ENCODE assay signal across 9 cellular contexts in the genomic region with DNA sequence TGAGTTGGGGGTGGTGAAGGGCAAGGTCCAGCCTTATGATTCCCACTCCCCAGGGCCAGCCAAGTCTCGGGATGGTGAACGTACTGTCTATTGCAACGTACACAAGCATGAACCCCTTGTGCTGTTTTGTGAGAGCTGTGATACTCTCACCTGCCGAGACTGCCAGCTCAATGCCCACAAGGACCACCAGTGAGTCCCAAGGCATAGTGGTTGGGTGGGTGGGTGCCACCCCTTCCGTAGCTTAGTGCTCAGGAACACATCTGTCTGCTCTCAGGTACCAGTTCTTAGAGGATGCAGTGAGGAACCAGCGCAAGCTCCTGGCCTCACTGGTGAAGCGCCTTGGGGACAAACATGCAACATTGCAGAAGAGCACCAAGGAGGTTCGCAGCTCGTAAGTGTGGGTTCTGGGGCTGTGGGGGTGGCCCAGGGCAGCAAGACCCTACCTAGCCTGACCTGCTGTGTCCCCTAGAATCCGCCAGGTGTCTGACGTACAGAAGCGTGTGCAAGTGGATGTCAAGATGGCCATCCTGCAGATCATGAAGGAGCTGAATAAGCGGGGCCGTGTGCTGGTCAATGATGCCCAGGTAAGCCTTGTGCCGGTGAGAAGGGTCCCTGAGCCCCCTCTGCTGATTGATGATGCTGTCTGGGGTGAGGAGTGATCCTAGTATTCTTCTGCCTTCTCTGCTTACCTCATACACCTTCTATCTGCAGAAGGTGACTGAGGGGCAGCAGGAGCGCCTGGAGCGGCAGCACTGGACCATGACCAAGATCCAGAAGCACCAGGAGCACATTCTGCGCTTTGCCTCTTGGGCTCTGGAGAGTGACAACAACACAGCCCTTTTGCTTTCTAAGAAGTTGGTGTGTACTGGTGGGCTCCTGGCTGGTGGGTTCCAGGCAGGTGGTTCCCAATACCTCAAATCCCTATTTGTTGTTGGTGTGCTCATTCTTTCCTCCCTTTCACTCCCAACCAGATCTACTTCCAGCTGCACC. TPM values are rescaled to one million over a fixed set of nuclear protein-coding genes. Genes with fewer than 3 reads are reported as not detected.
DNase-seq lines count a peak whose midpoint lies in the region; ATAC-seq, FAIRE-seq and TF ChIP-seq lines count a peak whose summit lies in the region.
"Had no signal": no experiment of that assay in that cellular context is flagged by ENCODE, and none has a peak within 500 bp of the region (broad histone marks: within the 10 kb centered on the region; RNA-seq: fewer than 3 reads in every experiment).

No MANE protein-coding gene starts in this region.

- WGBS in small intestine, 3 donors, result 87 to 91% (median 91%) methylated on average over 18 of the region's 18 CpGs

- peaks cover 13% of the 10 kb centered on the region for H3F3A ChIP-seq in Loucy (ENCODE audit: low read depth)

- H3K4me2 ChIP-seq in Loucy (ENCODE audit: low read depth, low read length, poor library complexity, severe bottlenecking), result peak overlapping the region; percentile 97
- H3K4me2 ChIP-seq in osteoblast (ENCODE audit: insufficient read depth, low read length), result no peak overlapping the region

- H3K27ac Mint-ChIP-seq in activated T-cell treated with anti-CD3 and anti-CD28 coated beads, Interleukin-2, amount 50 U/mL, for 24 hours, result peak overlapping the region; percentile 95
- no peak overlapping the region for H3K27ac Mint-ChIP-seq in chondrocyte (ENCODE audit: unreplicated experiment)

- H2AFZ ChIP-seq in Loucy (ENCODE audit: low read length) (no peak overlapping the region), osteoblast (ENCODE audit: low read length) (no peak overlapping the region)

- peaks cover 79% of the 10 kb centered on the region for H3K36me3 Mint-ChIP-seq in activated T-cell treated with anti-CD3 and anti-CD28 coated beads, Interleukin-2, amount 50 U/mL, for 24 hours (ENCODE audit: low read depth)
- peaks cover 31% of the 10 kb centered on the region for H3K36me3 Mint-ChIP-seq in chondrocyte (ENCODE audit: low read depth)

- H3K9me3 ChIP-seq in Loucy (ENCODE audit: insufficient read depth, low read depth, low read length) (no peaks in the 10 kb centered on the region), osteoblast (ENCODE audit: low read depth, low read length) (no peaks in the 10 kb centered on the region), small intestine (ENCODE audit: control insufficient read depth, low read depth) (no peaks in the 10 kb centered on the region)

- no peak for FAIRE-seq in small intestine (lab: Jason Lieb, UNC)

- H3K9me3 Mint-ChIP-seq in activated T-cell treated with anti-CD3 and anti-CD28 coated beads, Interleukin-2, amount 50 U/mL, for 24 hours, result no peaks in the 10 kb centered on the region
- H3K9me3 Mint-ChIP-seq in chondrocyte (ENCODE audit: low read depth), result no peaks in the 10 kb centered on the region

- peaks cover 46% of the 10 kb centered on the region for H3K4me1 Mint-ChIP-seq in activated T-cell treated with anti-CD3 and anti-CD28 coated beads, Interleukin-2, amount 50 U/mL, for 24 hours (ENCODE audit: low read depth)
- peaks cover 26% of the 10 kb centered on the region for H3K4me1 Mint-ChIP-seq in chondrocyte (ENCODE audit: low read depth)

- H3K79me2 ChIP-seq in Loucy (ENCODE audit: insufficient read depth, low read length), result peaks cover 81% of the 10 kb centered on the region
- H3K79me2 ChIP-seq in osteoblast (ENCODE audit: insufficient read depth, low read length), result peaks cover 73% of the 10 kb centered on the region

- peaks cover 27% of the 10 kb centered on the region for H3K4me1 ChIP-seq in Loucy (ENCODE audit: insufficient read depth, low read length, poor library complexity, severe bottlenecking)
- peaks cover 14% of the 10 kb centered on the region for H3K4me1 ChIP-seq in osteoblast (ENCODE audit: insufficient read depth, low read length)
- H3K4me1 ChIP-seq in small intestine (ENCODE audit: control insufficient read depth in 2 of 2, insufficient read depth in 1 of 2, low read depth in 1 of 2, low read length in 1 of 2), result peaks cover 5 to 10% of the 10 kb centered on the region in 2 donors

- no peak for DNase-seq in activated T-cell treated with anti-CD3 and anti-CD28 coated beads, Interleukin-2, amount 50 U/mL, for 24 hours
- DNase-seq in activated T-cell treated with anti-CD3 and anti-CD28 coated beads for 4 hours (no peak), chondrocyte (ENCODE audit: low spot score) (peak; percentile 43), osteoblast (ENCODE audit: insufficient read length, low spot score, missing footprints) (peak; percentile 57), LoVo (ENCODE audit: low spot score) (no peak), small intestine (no peak)
- DNase-seq: cerebellar nuclear complex had no signal

- H4K20me1 ChIP-seq in Loucy (ENCODE audit: insufficient read depth, low read length, poor library complexity, severe bottlenecking) (peaks cover 79% of the 10 kb centered on the region), osteoblast (ENCODE audit: insufficient read depth, low read length) (peaks cover 57% of the 10 kb centered on the region)

- H3K4me3 ChIP-seq in Loucy (ENCODE audit: low read length, poor library complexity, severe bottlenecking) (peak overlapping the region; percentile 96), osteoblast (ENCODE audit: insufficient read depth, low read length) (no peak overlapping the region), small intestine (ENCODE audit: low read depth in 1 of 2, low read length in 2 of 2) (no peak overlapping the region)

- H3K9me2 ChIP-seq in Loucy (replicated peaks; ENCODE audit: low read depth, low read length), result no peaks in the 10 kb centered on the region

- TF ChIP-seq CTCF in Loucy (conservative IDR thresholded peaks at IDR 0.05; ENCODE audit: low read length) (no peak), chondrocyte (IDR thresholded peaks at IDR 0.05) (no peak), osteoblast (IDR thresholded peaks at IDR 0.05; ENCODE audit: extremely low read depth, low read depth, low read length) (no peak)

- H3K27ac ChIP-seq in osteoblast (ENCODE audit: low read depth, low read length) (no peak overlapping the region), small intestine (ENCODE audit: low read depth in 1 of 2, low read length in 1 of 2) (no peak overlapping the region)

- no peaks in the 10 kb centered on the region for H3K27me3 ChIP-seq in Loucy (ENCODE audit: insufficient read depth, low read length, poor library complexity, severe bottlenecking)
- H3K27me3 ChIP-seq in osteoblast (ENCODE audit: insufficient read depth, low read length), result peaks cover 1% of the 10 kb centered on the region
- H3K27me3 ChIP-seq in small intestine (ENCODE audit: control insufficient read depth in 2 of 2, insufficient read depth in 2 of 2, low read length in 2 of 2), result no peaks in the 10 kb centered on the region

- H3K27me3 Mint-ChIP-seq in activated T-cell treated with anti-CD3 and anti-CD28 coated beads, Interleukin-2, amount 50 U/mL, for 24 hours, result peaks cover 1% of the 10 kb centered on the region
- peaks cover 2% of the 10 kb centered on the region for H3K27me3 Mint-ChIP-seq in chondrocyte (ENCODE audit: low read depth)

- peak overlapping the region; percentile 98 for H3K4me3 Mint-ChIP-seq in activated T-cell treated with anti-CD3 and anti-CD28 coated beads, Interleukin-2, amount 50 U/mL, for 24 hours
- no peak overlapping the region for H3K4me3 Mint-ChIP-seq in chondrocyte (ENCODE audit: unreplicated experiment)

- H3K36me3 ChIP-seq in Loucy (ENCODE audit: insufficient read depth, low read length) (peaks cover 66% of the 10 kb centered on the region), osteoblast (ENCODE audit: insufficient read depth, low read length) (peaks cover 63% of the 10 kb centered on the region), small intestine (ENCODE audit: control insufficient read depth in 2 of 2, insufficient read depth in 2 of 2, low read length in 2 of 2) (peaks cover 19 to 25% of the 10 kb centered on the region in 2 donors)

- H3K9ac ChIP-seq in Loucy (ENCODE audit: low read depth, low read length, poor library complexity, severe bottlenecking), result peak overlapping the region; percentile 93

- no peak for ATAC-seq in HG03520 (IDR thresholded peaks at IDR 0.05; ENCODE audit: unreplicated experiment)

RNA-seq across cellular contexts. Expression of a gene that starts 3.8 kb away (rescaled TPM):
- total RNA-seq in chondrocyte (215 to 286 TPM (median 228 TPM) in 3 replicates), osteoblast (224 and 248 TPM in 2 replicates)
- 100 to 1,000 TPM; 151 to 200 (median 155) TPM for polyA plus RNA-seq in small intestine

RNA-seq across cellular contexts. Expression of a gene that starts 7.3 kb away (rescaled TPM):
- 85.1 to 99.4 TPM (median 85.9 TPM) in 3 replicates for total RNA-seq in chondrocyte
- 98.1 and 106 TPM in 2 replicates for total RNA-seq in osteoblast
- polyA plus RNA-seq in small intestine, result 100 to 1,000 TPM; 165 to 384 (median 304) TPM

RNA-seq across cellular contexts. Expression of a gene that starts 10.8 kb away (rescaled TPM):
- total RNA-seq in chondrocyte (70.3 to 80.7 TPM (median 76.3 TPM) in 3 replicates), osteoblast (54.6 and 56.6 TPM in 2 replicates)
- polyA plus RNA-seq in small intestine, result 10 to 100 TPM; 42.7 to 53.4 (median 45.7) TPM

RNA-seq across cellular contexts. Expression of a gene that starts 25.5 kb away (rescaled TPM):
- 15.2 to 22.3 TPM (median 15.8 TPM) in 3 replicates for total RNA-seq in chondrocyte
- total RNA-seq in osteoblast, result 22.7 and 23.9 TPM in 2 replicates
- polyA plus RNA-seq in small intestine, result 10 to 100 TPM; 17.5 to 64.0 (median 25.7) TPM

RNA-seq across cellular contexts. Expression of a gene that starts 28.0 kb away (rescaled TPM):
- total RNA-seq in chondrocyte (15.6 to 17.2 TPM (median 15.9 TPM) in 3 replicates), osteoblast (6.9 and 8.5 TPM in 2 replicates)
- 1 to 10 TPM; 4.7 to 7.9 (median 5.9) TPM for polyA plus RNA-seq in small intestine

Comparison
In these comparisons a context has a peak if more than half of its experiments do, and no peak if none do; other contexts are left out.
1. DNase-seq: peak in chondrocyte (single experiment) and osteoblast (single experiment); none in activated T-cell treated with anti-CD3 and anti-CD28 coated beads, Interleukin-2, amount 50 U/mL, for 24 hours (single experiment), activated T-cell treated with anti-CD3 and anti-CD28 coated beads for 4 hours (single experiment), LoVo (single experiment) and small intestine (single experiment).